Comparison of ENCODE assay signal across 8 cellular contexts in genomic region chr9:93827545-93828330, GRCh38.
DNase-seq lines count a peak whose midpoint lies in the region; ATAC-seq, FAIRE-seq and TF ChIP-seq lines count a peak whose summit lies in the region.

No MANE protein-coding gene starts in this region.

- no peaks in the 10 kb centered on the region for H3K9me3 ChIP-seq in colonic mucosa
- no peaks in the 10 kb centered on the region for H3K9me3 ChIP-seq in HepG2 (ENCODE audit: low read length)

- H3K4me3 Mint-ChIP-seq in T-cell, result peak overlapping the region in 1 of 3 donors; percentile 58

- H3K4me3 ChIP-seq in colonic mucosa (peak overlapping the region; percentile 23), HepG2 (replicated peaks in 1 of 3; ENCODE audit: insufficient read depth in 1 of 3, low read depth in 2 of 3, low read length in 3 of 3) (peak overlapping the region; percentile 54 to 71 (median 56); a peak in 5 of 6 replicates)

- peak; percentile 58 for DNase-seq in DMS153 treated with DMSO at 0.1 percent for 48 hours (lab: John Stamatoyannopoulos, UW; ENCODE audit: unreplicated experiment)
- peak in 15 of 34 experiments; percentile 8 to 33 (median 23) for DNase-seq in T-cell
- peak; percentile 35 for DNase-seq in colonic mucosa
- peak; percentile 43 for DNase-seq in HepG2 (ENCODE audit: low spot score)
- DNase-seq in stimulated activated CD4-positive, alpha-beta T cell treated with anti-CD3 and anti-CD28 coated beads, TNF-alpha, amount 100 ng/mL, for 48 hours (ENCODE audit: low read depth in 3 of 3), result peak in 2 of 3 donors; percentile 10 to 34

- no peaks in the 10 kb centered on the region for H3K27me3 ChIP-seq in colonic mucosa
- peaks cover 2 to 19% of the 10 kb centered on the region in 2 experiments; a peak in 4 of 5 replicates for H3K27me3 ChIP-seq in HepG2 (ENCODE audit: control insufficient read depth in 1 of 2, insufficient read depth in 2 of 2, low read length in 2 of 2)

- peaks cover 54 to 65% of the 10 kb centered on the region in 2 donors for H3K27me3 Mint-ChIP-seq in T-cell

- H3K79me2 ChIP-seq in HepG2 (ENCODE audit: insufficient read depth, low read length), result no peaks in the 10 kb centered on the region

- no peaks in the 10 kb centered on the region for H4K20me1 ChIP-seq in HepG2 (ENCODE audit: insufficient read depth, low read length)

- H3K36me3 ChIP-seq in colonic mucosa (no peaks in the 10 kb centered on the region), HepG2 (replicated peaks in 1 of 2; ENCODE audit: control insufficient read depth in 1 of 2, insufficient read depth in 2 of 2, low read length in 2 of 2) (no peaks in the 10 kb centered on the region)

- H3K4me1 Mint-ChIP-seq in T-cell, result peaks cover 10 to 15% (median 10%) of the 10 kb centered on the region in 3 donors

- no peaks in the 10 kb centered on the region for H3K36me3 Mint-ChIP-seq in T-cell

- intact Hi-C loops in colonic mucosa (cut with DNase I) (no loop called here), HepG2 (cut with micrococcal nuclease; ENCODE audit: unreplicated experiment) (no loop called here)

- no TSS peak for BruUV-seq in HepG2 (replicated peaks; lab: Mats Ljungman, UMichigan)

- ATAC-seq in HG03342 (IDR thresholded peaks at IDR 0.05; ENCODE audit: unreplicated experiment) (peak; percentile 65), T-cell (replicated peaks in 1 of 4) (peak; percentile 66 to 75 (median 68)), HepG2 (peak; percentile 99), GM18858 (IDR thresholded peaks at IDR 0.05; ENCODE audit: unreplicated experiment) (no peak), GM21619 (IDR thresholded peaks at IDR 0.05; ENCODE audit: unreplicated experiment) (no peak)

- CTCF ChIA-PET in T-cell (lab: Charles Lee) (interaction anchor here (0.9 to 1.0 kb wide), 2 partner anchors 16 to 134 kb away, joined by 3 read pairs; no protein-coding TSS in a partner anchor), HepG2 (lab: Yijun Ruan, JAX; ENCODE audit: low intra/inter-chr PET ratio, low total read pairs) (interaction anchor here (1.9 kb wide), 1 partner anchor 135 kb away, joined by 15 read pairs; no protein-coding TSS in a partner anchor)

- peaks cover 0 to 7% (median 0%) of the 10 kb centered on the region in 3 donors for H3K9me3 Mint-ChIP-seq in T-cell

- in situ Hi-C loops in HepG2 (cut with HindIII; ENCODE audit: extremely low pct_ligation_motif_present, low pct_unique_long_range_greater_than_20kb), result no loop called here

- peak; percentile 65 for TF ChIP-seq RAD21 in HepG2 (CRISPR knock-in tag; IDR thresholded peaks at IDR 0.05)

- H3K4me1 ChIP-seq in colonic mucosa (no peaks in the 10 kb centered on the region), HepG2 (ENCODE audit: insufficient read depth, low read length) (no peaks in the 10 kb centered on the region)

- TF ChIP-seq CTCF in colonic mucosa (IDR thresholded peaks at IDR 0.05) (peak; percentile 81), HepG2 (CRISPR knock-in tag; IDR thresholded peaks at IDR 0.05) (peak; percentile 87)

- POLR2A ChIA-PET in T-cell (lab: Charles Lee), result no interaction called here
- POLR2A ChIA-PET in HepG2 (lab: Yijun Ruan, JAX), result no interaction called here

- no peak for FAIRE-seq in HepG2 (lab: Jason Lieb, UNC)

- no peak overlapping the region for H2AFZ ChIP-seq in HepG2 (ENCODE audit: low read length)

- 13% methylated on average over 19 of the region's 43 CpGs for WGBS in HepG2 (ENCODE audit: low lambda C conversion rate)

- no peak; a peak in 1 of 4 replicates for TF ChIP-seq EP300 in HepG2 (IDR thresholded peaks at IDR 0.05; ENCODE audit: low read depth in 2 of 2, low read length in 2 of 2)
- TF ChIP-seq EP300 in HepG2 (CRISPR knock-in tag; IDR thresholded peaks at IDR 0.05; ENCODE audit: borderline replicate concordance), result no peak

- H3K27ac ChIP-seq in colonic mucosa, result no peak overlapping the region
- H3K27ac ChIP-seq in HepG2 (ENCODE audit: extremely low read length, insufficient read depth, low read length), result no peak overlapping the region

- H3K9ac ChIP-seq in colonic mucosa (ENCODE audit: low read depth in 2 of 2, low read length in 2 of 2), result no peak overlapping the region
- H3K9ac ChIP-seq in HepG2 (ENCODE audit: insufficient read depth, low read depth, low read length), result peak overlapping the region; percentile 20; the same call in 1 of the 2 replicates

- TF ChIP-seq POLR2A in HepG2 (IDR thresholded peaks at IDR 0.05; ENCODE audit: insufficient read depth in 1 of 2, low read depth in 2 of 2, low read length in 2 of 2), result no peak

- H3K27ac Mint-ChIP-seq in T-cell, result no peak overlapping the region

- peak overlapping the region; percentile 85 for H3K4me2 ChIP-seq in HepG2 (ENCODE audit: low read depth, low read length)

TF ChIP-seq in HepG2, 621 proteins besides CTCF, POLR2A, EP300 and RAD21 (continues in another document):
- TF ChIP-seq ZNF121 (CRISPR knock-in tag; IDR thresholded peaks at IDR 0.05), result peak; percentile 97
- TF ChIP-seq RXRA (CRISPR knock-in tag; IDR thresholded peaks at IDR 0.05), result peak; percentile 40; the same call in 1 of the 2 replicates
- peak; percentile 75 for TF ChIP-seq STAG1 (CRISPR knock-in tag; IDR thresholded peaks at IDR 0.05)
- TF ChIP-seq CAMTA2 (CRISPR knock-in tag; IDR thresholded peaks at IDR 0.05; ENCODE audit: borderline replicate concordance), result 0 out of 2 replicates have a peak, but pooled peaks have one; percentile 26
- TF ChIP-seq KDM2A (CRISPR knock-in tag; IDR thresholded peaks at IDR 0.05; ENCODE audit: borderline replicate concordance, low read depth), result peak; percentile 72; the same call in 1 of the 2 replicates
- TF ChIP-seq ZBTB26 (CRISPR knock-in tag; IDR thresholded peaks at IDR 0.05; ENCODE audit: borderline replicate concordance), result no peak
- peak; percentile 27; the same call in 1 of the 2 replicates for TF ChIP-seq KDM5B (CRISPR knock-in tag; IDR thresholded peaks at IDR 0.05; ENCODE audit: borderline replicate concordance)
- no peak for TF ChIP-seq ZNF431 (CRISPR knock-in tag; IDR thresholded peaks at IDR 0.05; ENCODE audit: borderline replicate concordance, low read depth)
- no peak for TF ChIP-seq ZNF616 (CRISPR knock-in tag; IDR thresholded peaks at IDR 0.05; ENCODE audit: low read depth)
- no peak for TF ChIP-seq ZBTB4 (CRISPR knock-in tag; IDR thresholded peaks at IDR 0.05; ENCODE audit: borderline replicate concordance)
- 0 out of 2 replicates have a peak, but pooled peaks have one; percentile 5 for TF ChIP-seq FOXA3 (CRISPR knock-in tag; IDR thresholded peaks at IDR 0.05)
- 0 out of 2 replicates have a peak, but pooled peaks have one; percentile 32 for TF ChIP-seq ZNF556 (CRISPR knock-in tag; IDR thresholded peaks at IDR 0.05; ENCODE audit: borderline replicate concordance)
- TF ChIP-seq FOSL2 (CRISPR knock-in tag; IDR thresholded peaks at IDR 0.05), result 0 out of 2 replicates have a peak, but pooled peaks have one; percentile 8
- no peak for TF ChIP-seq MAFK (conservative IDR thresholded peaks at IDR 0.05 in 1 of 2, IDR thresholded peaks at IDR 0.05 in 1 of 2; ENCODE audit: low read length in 2 of 2)
- TF ChIP-seq RBM39 (IDR thresholded peaks at IDR 0.05; ENCODE audit: low read depth, low read length, poor library complexity, severe bottlenecking), result peak; percentile 52
- TF ChIP-seq ZFX (CRISPR knock-in tag; IDR thresholded peaks at IDR 0.05; ENCODE audit: low read depth), result peak; percentile 50
- peak; percentile 57 to 67; a peak in 3 of 4 replicates for TF ChIP-seq HMGXB4 (CRISPR knock-in tag; IDR thresholded peaks at IDR 0.05; ENCODE audit: borderline replicate concordance in 1 of 2, low read depth in 1 of 2)

Comparison
In these comparisons a context has a peak if more than half of its experiments do, and no peak if none do; other contexts are left out.
1. ATAC-seq: peak in HG03342 (single experiment), T-cell (4 of 4) and HepG2 (single experiment); none in GM18858 (single experiment) and GM21619 (single experiment).